19 cellular contexts compared by ENCODE assay signal in the genomic region with DNA sequence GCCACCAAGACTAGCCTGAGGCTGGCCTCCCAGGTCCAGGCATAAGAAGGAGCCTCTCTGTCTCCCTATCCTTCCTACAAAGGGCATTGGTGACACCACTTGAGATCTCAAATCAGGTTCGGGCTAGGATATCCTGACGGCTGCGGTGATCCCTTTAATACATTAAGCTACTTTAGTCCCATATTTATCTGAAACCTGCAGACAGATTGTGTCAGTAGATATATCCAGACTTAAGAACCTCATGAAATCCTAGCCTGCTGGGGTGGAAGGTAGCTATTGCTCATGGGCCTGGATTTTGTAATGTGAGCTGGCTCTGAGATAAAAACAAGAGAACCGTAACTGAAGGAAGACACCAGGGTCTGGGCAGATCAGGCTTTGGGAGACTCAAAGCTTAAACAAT.
"Had no signal": no experiment of that assay in that cellular context is flagged by ENCODE, and none has a peak within 500 bp of the region (broad histone marks: within the 10 kb centered on the region; RNA-seq: fewer than 3 reads in every experiment).

No MANE protein-coding gene starts in this region.

- DNase-seq: activated CD4-positive, alpha-beta T cell treated with anti-CD3 and anti-CD28 coated beads for 48 hours; activated CD4-positive, alpha-beta T cell treated with anti-CD3 and anti-CD28 coated beads, Interleukin-2, amount 50 U/mL, for 48 hours; activated CD8-positive, alpha-beta memory T cell treated with anti-CD3 and anti-CD28 coated beads for 24 hours; activated effector memory CD4-positive, alpha-beta T cell treated with Interleukin-2 at 50 U/mL for 16 hours; activated naive CD4-positive, alpha-beta T cell treated with Interleukin-2 at 50 U/mL for 16 hours; aorta; body of pancreas; cerebellar nuclear complex; dorsolateral prefrontal cortex; effector memory CD4-positive, alpha-beta T cell; left cardiac atrium; naive B cell; nucleus accumbens; pancreas; psoas muscle; spleen; stimulated activated naive CD4-positive, alpha-beta T cell had no signal

- ATAC-seq: activated CD4-positive, CD25-positive, alpha-beta regulatory T cell treated with anti-CD3 and anti-CD28 coated beads, Interleukin-2, amount 50 U/mL, for 24 hours; body of pancreas; gastroesophageal sphincter; left cardiac atrium; pancreas had no signal
